22 cellular contexts compared by ENCODE assay signal in the genomic region with DNA sequence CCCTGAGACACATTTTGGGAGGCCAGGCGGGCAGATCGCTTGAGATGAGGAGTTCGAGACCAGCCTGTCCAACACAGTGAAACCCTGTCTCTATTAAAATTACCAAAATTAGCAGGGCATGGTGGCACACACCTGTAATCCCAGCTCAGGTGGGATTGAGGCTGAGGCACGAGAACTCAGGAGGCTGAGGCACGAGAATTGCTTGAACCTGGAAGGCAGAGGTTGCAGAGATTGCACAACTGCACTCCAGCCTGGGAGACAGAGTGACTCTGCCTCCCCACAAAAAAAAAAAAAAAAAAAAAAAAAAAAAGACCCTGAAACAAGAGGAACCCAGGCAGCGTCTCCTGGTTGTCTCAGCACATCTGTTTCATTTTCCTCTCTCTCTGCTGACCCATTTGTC.
"Had no signal": no experiment of that assay in that cellular context is flagged by ENCODE, and none has a peak within 500 bp of the region (broad histone marks: within the 10 kb centered on the region; RNA-seq: fewer than 3 reads in every experiment).

No MANE protein-coding gene starts in this region.

- DNase-seq: activated CD4-positive, alpha-beta T cell treated with anti-CD3 and anti-CD28 coated beads, Interleukin-2, amount 10 ng/mL, durations not matched to agents 24 days and 14 days; activated CD8-positive, alpha-beta T cell treated with anti-CD3 and anti-CD28 coated beads, Interleukin-2, amount 10 ng/mL, durations not matched to agents 7 days and 5 days; activated naive CD4-positive, alpha-beta T cell treated with Interleukin-2 at 50 U/mL for 16 hours; activated T-cell treated with anti-CD3 and anti-CD28 coated beads, Interleukin-2, amount 50 U/mL, for 24 hours; anterior cingulate cortex; central memory CD4-positive, alpha-beta T cell; effector CD8-positive, alpha-beta T cell; heart right ventricle; left ventricle myocardium superior; naive thymus-derived CD4-positive, alpha-beta T cell; right lobe of liver; spleen; stimulated activated naive B cell treated with anti-CD40 and anti-IgM and Interleukin-4, amounts not matched to agents 10 μg/mL and 1 μg/mL and 100 μg/mL, for 72 hours; T-helper 9 cell; upper lobe of right lung had no signal

- H3K27me3 ChIP-seq: heart right ventricle, neural progenitor cell, right lobe of liver, spleen, upper lobe of right lung had no signal

- H3K27me3 Mint-ChIP-seq: activated CD4-positive, alpha-beta T cell treated with anti-CD3 and anti-CD28 coated beads, Interleukin-2, amount 10 ng/mL, durations not matched to agents 24 days and 14 days; activated T-cell treated with anti-CD3 and anti-CD28 coated beads, Interleukin-2, amount 50 U/mL, for 24 hours; brain; dendritic cell treated with granulocyte-macrophage colony-stimulating factor and Interleukin-4, amounts not matched to agents 40 ng/mL and 50 ng/mL, for 4 days; memory B cell; naive thymus-derived CD4-positive, alpha-beta T cell; stimulated activated naive B cell treated with anti-CD40 and anti-IgM and Interleukin-4, amounts not matched to agents 10 μg/mL and 1 μg/mL and 100 μg/mL, for 72 hours had no signal

- H2AFZ ChIP-seq: neural progenitor cell had no signal

- H3K9me3 ChIP-seq: heart right ventricle, right lobe of liver, spleen, thoracic aorta, upper lobe of right lung had no signal

- H3K4me2 ChIP-seq: neural progenitor cell had no signal

- ATAC-seq: activated CD8-positive, alpha-beta T cell treated with anti-CD3 and anti-CD28 coated beads, Interleukin-2, amount 10 ng/mL, durations not matched to agents 7 days and 5 days; esophagus mucosa; heart right ventricle; left ventricle myocardium superior; naive thymus-derived CD4-positive, alpha-beta T cell; stimulated activated naive B cell treated with anti-CD40 and anti-IgM and Interleukin-4, amounts not matched to agents 10 μg/mL and 1 μg/mL and 100 μg/mL, for 72 hours; upper lobe of right lung had no signal

- H3K36me3 ChIP-seq: heart right ventricle, neural progenitor cell, right lobe of liver, thoracic aorta, upper lobe of right lung had no signal

- H3K4me3 Mint-ChIP-seq: activated CD4-positive, alpha-beta T cell treated with anti-CD3 and anti-CD28 coated beads, Interleukin-2, amount 10 ng/mL, durations not matched to agents 24 days and 14 days; activated CD8-positive, alpha-beta T cell treated with anti-CD3 and anti-CD28 coated beads, Interleukin-2, amount 10 ng/mL, durations not matched to agents 7 days and 5 days; activated T-cell treated with anti-CD3 and anti-CD28 coated beads, Interleukin-2, amount 50 U/mL, for 24 hours; brain; dendritic cell treated with granulocyte-macrophage colony-stimulating factor and Interleukin-4, amounts not matched to agents 40 ng/mL and 50 ng/mL, for 4 days; memory B cell; naive thymus-derived CD4-positive, alpha-beta T cell; neural progenitor cell; stimulated activated naive B cell treated with anti-CD40 and anti-IgM and Interleukin-4, amounts not matched to agents 10 μg/mL and 1 μg/mL and 100 μg/mL, for 72 hours had no signal

- H3K4me3 ChIP-seq: heart right ventricle, neural progenitor cell, right lobe of liver, spleen, thoracic aorta, upper lobe of right lung had no signal

- H3K27ac ChIP-seq: heart right ventricle, neural progenitor cell, right lobe of liver, spleen, thoracic aorta, upper lobe of right lung had no signal

- H3K27ac Mint-ChIP-seq: activated CD4-positive, alpha-beta T cell treated with anti-CD3 and anti-CD28 coated beads, Interleukin-2, amount 10 ng/mL, durations not matched to agents 24 days and 14 days; activated CD8-positive, alpha-beta T cell treated with anti-CD3 and anti-CD28 coated beads, Interleukin-2, amount 10 ng/mL, durations not matched to agents 7 days and 5 days; activated T-cell treated with anti-CD3 and anti-CD28 coated beads, Interleukin-2, amount 50 U/mL, for 24 hours; activated T-helper 2 cell treated with anti-CD3 and anti-CD28 coated beads, Interferon-gamma antibody, Interleukin-2, Interleukin-4, amounts not matched to agents 10 μg/mL and 5 μg/mL and 100 μg/mL, durations not matched to agents 14 hours and 24 hours and 36 hours; dendritic cell treated with granulocyte-macrophage colony-stimulating factor and Interleukin-4, amounts not matched to agents 40 ng/mL and 50 ng/mL, for 4 days; memory B cell; naive thymus-derived CD4-positive, alpha-beta T cell; stimulated activated naive B cell treated with anti-CD40 and anti-IgM and Interleukin-4, amounts not matched to agents 10 μg/mL and 1 μg/mL and 100 μg/mL, for 72 hours had no signal

- H3K9me3 Mint-ChIP-seq: activated CD4-positive, alpha-beta T cell treated with anti-CD3 and anti-CD28 coated beads, Interleukin-2, amount 10 ng/mL, durations not matched to agents 24 days and 14 days; activated T-cell treated with anti-CD3 and anti-CD28 coated beads, Interleukin-2, amount 50 U/mL, for 24 hours; activated T-helper 2 cell treated with anti-CD3 and anti-CD28 coated beads, Interferon-gamma antibody, Interleukin-2, Interleukin-4, amounts not matched to agents 10 μg/mL and 5 μg/mL and 100 μg/mL, durations not matched to agents 14 hours and 24 hours and 36 hours; dendritic cell treated with granulocyte-macrophage colony-stimulating factor and Interleukin-4, amounts not matched to agents 40 ng/mL and 50 ng/mL, for 4 days; memory B cell; naive thymus-derived CD4-positive, alpha-beta T cell; neural progenitor cell; stimulated activated naive B cell treated with anti-CD40 and anti-IgM and Interleukin-4, amounts not matched to agents 10 μg/mL and 1 μg/mL and 100 μg/mL, for 72 hours had no signal

- H3K9ac ChIP-seq: neural progenitor cell had no signal
